In genomic region chr2:55048925-55049793, GRCh38 we compare ENCODE assay signal across 1 cellular context.
TF ChIP-seq lines count a peak whose summit lies in the region.

No MANE protein-coding gene starts in this region.

TF ChIP-seq in K562, 482 proteins besides CTCF, POLR2A, EP300 and RAD21 (continued from another document and continues in another):
- TF ChIP-seq ZNF592 (IDR thresholded peaks at IDR 0.05) (peak; percentile 56), TCF3 (CRISPR knock-in tag; IDR thresholded peaks at IDR 0.05) (peak; percentile 20; the same call in 1 of the 2 replicates), ESRRB (CRISPR knock-in tag; IDR thresholded peaks at IDR 0.05; ENCODE audit: borderline replicate concordance) (no peak), HMGXB4 (CRISPR knock-in tag; IDR thresholded peaks at IDR 0.05) (peak; percentile 97; the same call in 1 of the 2 replicates), ZNF699 (CRISPR knock-in tag; IDR thresholded peaks at IDR 0.05; ENCODE audit: insufficient replicate concordance) (no peak), MTA1 (IDR thresholded peaks at IDR 0.05; ENCODE audit: borderline replicate concordance) (peak; percentile 90), SMARCC2 (IDR thresholded peaks at IDR 0.05; ENCODE audit: low read depth) (peak; percentile 48; the same call in 1 of the 2 replicates), CCNT2 (IDR thresholded peaks at IDR 0.05; ENCODE audit: borderline replicate concordance, extremely low read depth, insufficient read length, low read depth, low read length) (no peak), ZBTB8A (IDR thresholded peaks at IDR 0.05; ENCODE audit: partially characterized antibody) (no peak), CSDE1 (IDR thresholded peaks at IDR 0.05) (0 out of 4 replicates have a peak, but pooled peaks of 1 of the 2 experiments have one; percentile 12), MAX (CRISPR knock-in tag; IDR thresholded peaks at IDR 0.05) (peak; percentile 76), ARNT (IDR thresholded peaks at IDR 0.05) (no peak), MTA2 (IDR thresholded peaks at IDR 0.05; ENCODE audit: low read depth) (no peak), BMI1 (IDR thresholded peaks at IDR 0.05; ENCODE audit: low read length) (no peak), HNRNPK (IDR thresholded peaks at IDR 0.05; ENCODE audit: low read depth, low read length, poor library complexity, severe bottlenecking) (no peak), TAF15 (IDR thresholded peaks at IDR 0.05; ENCODE audit: low read depth, low read length) (no peak), AFF1 (IDR thresholded peaks at IDR 0.05; ENCODE audit: low read depth in 1 of 2, partially characterized antibody in 2 of 2) (peak in 1 of 2 experiments; percentile 86), CHD7 (IDR thresholded peaks at IDR 0.05; ENCODE audit: low read depth, low read length) (no peak), ZNF41 (CRISPR knock-in tag; conservative IDR thresholded peaks at IDR 0.05) (no peak), CHAMP1 (IDR thresholded peaks at IDR 0.05) (no peak), ZNF644 (tag; IDR thresholded peaks at IDR 0.05; ENCODE audit: low read depth) (no peak), ZC3H4 (CRISPR knock-in tag; IDR thresholded peaks at IDR 0.05; ENCODE audit: borderline replicate concordance) (peak; percentile 88; the same call in 1 of the 2 replicates), ZNF695 (CRISPR knock-in tag; IDR thresholded peaks at IDR 0.05) (no peak)
